Comparison of ENCODE assay signal across 17 cellular contexts in the genomic region with DNA sequence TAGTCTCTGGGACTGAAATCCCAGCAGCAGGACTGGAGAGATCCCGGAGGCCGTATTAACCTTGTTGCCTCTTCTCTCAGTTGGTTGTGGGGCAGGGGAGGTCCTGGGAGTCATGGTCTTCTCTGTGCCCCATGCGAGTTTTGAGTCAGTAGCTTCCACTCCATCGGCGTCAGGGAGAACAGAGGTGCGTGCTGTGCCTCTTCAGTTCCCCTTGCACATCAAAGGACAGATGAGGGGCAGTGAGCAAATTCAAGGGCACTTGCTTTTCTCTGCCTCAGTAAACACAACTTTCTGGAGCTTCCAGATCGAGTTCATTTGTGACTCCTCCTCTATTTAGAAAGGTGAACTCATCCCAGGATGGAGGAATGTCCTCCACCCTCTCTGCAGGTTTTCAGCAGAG. TPM values are rescaled to one million over a fixed set of nuclear protein-coding genes. Genes with fewer than 3 reads are reported as not detected.
DNase-seq lines count a peak whose midpoint lies in the region; ATAC-seq and TF ChIP-seq lines count a peak whose summit lies in the region.
"Had no signal": no experiment of that assay in that cellular context is flagged by ENCODE, and none has a peak within 500 bp of the region (broad histone marks: within the 10 kb centered on the region; RNA-seq: fewer than 3 reads in every experiment).

No MANE protein-coding gene starts in this region.

- H3K27me3 Mint-ChIP-seq in osteocyte (ENCODE audit: unreplicated experiment) = no peaks in the 10 kb centered on the region

- intact Hi-C loops in esophagus muscularis mucosa (cut with DNase I) (no loop called here), thyroid gland (cut with DNase I) (no loop called here)

- no peak overlapping the region for H3K4me3 ChIP-seq in esophagus muscularis mucosa
- no peak overlapping the region for H3K4me3 ChIP-seq in thyroid gland (replicated peaks in 1 of 3)
- H3K4me3 ChIP-seq: BLaER1, GM23338 had no signal

- no peaks in the 10 kb centered on the region for H3K9me3 Mint-ChIP-seq in osteocyte (ENCODE audit: unreplicated experiment)
- H3K9me3 Mint-ChIP-seq: GM23338 had no signal

- no peak for TF ChIP-seq EP300 in esophagus muscularis mucosa (IDR thresholded peaks at IDR 0.05)

- H3K4me1 ChIP-seq in esophagus muscularis mucosa (peaks cover 41 to 99% (median 95%) of the 10 kb centered on the region in 4 donors), thyroid gland (peaks cover 14 to 48% of the 10 kb centered on the region in 2 donors)

- no peak for ATAC-seq in HG02798 (IDR thresholded peaks at IDR 0.05; ENCODE audit: poor library complexity, unreplicated experiment)
- ATAC-seq: GM23338 had no signal

- H3K9me3 ChIP-seq in esophagus muscularis mucosa = no peaks in the 10 kb centered on the region
- H3K9me3 ChIP-seq in thyroid gland = no peaks in the 10 kb centered on the region
- H3K9me3 ChIP-seq: BLaER1 had no signal

- WGBS in esophagus muscularis mucosa = 79% methylated on average over 2 of the region's 7 CpGs
- WGBS in thyroid gland, 2 donors = 36 to 45% methylated on average over 7 of the region's 7 CpGs

- H3K36me3 ChIP-seq in esophagus muscularis mucosa (peaks cover 5 to 67% (median 30%) of the 10 kb centered on the region in 4 donors), thyroid gland (no peaks in the 10 kb centered on the region)
- H3K36me3 ChIP-seq: BLaER1 had no signal

- peaks cover 15% of the 10 kb centered on the region for H3K36me3 Mint-ChIP-seq in osteocyte (ENCODE audit: unreplicated experiment)

- H3K27ac Mint-ChIP-seq in osteocyte (ENCODE audit: unreplicated experiment) = peak overlapping the region; percentile 89
- H3K27ac Mint-ChIP-seq: GM23338 had no signal

- TF ChIP-seq CTCF in esophagus muscularis mucosa (IDR thresholded peaks at IDR 0.05) (no peak), osteocyte (IDR thresholded peaks at IDR 0.05) (no peak), thyroid gland (IDR thresholded peaks at IDR 0.05) (no peak)

- H3K4me1 Mint-ChIP-seq in osteocyte (ENCODE audit: unreplicated experiment) = peaks cover 44% of the 10 kb centered on the region
- H3K4me1 Mint-ChIP-seq: GM23338 had no signal

- TF ChIP-seq POLR2A in esophagus muscularis mucosa (IDR thresholded peaks at IDR 0.05; ENCODE audit: low read depth) (no peak), thyroid gland (IDR thresholded peaks at IDR 0.05) (no peak)

- H3K27ac ChIP-seq in esophagus muscularis mucosa (replicated peaks in 1 of 4) = peak overlapping the region; percentile 83 to 86 (median 84)
- H3K27ac ChIP-seq in thyroid gland = peak overlapping the region; percentile 44 to 63 (median 61)
- H3K27ac ChIP-seq: 22Rv1, BLaER1, HL-60 had no signal

- DNase-seq in NCI-H510A treated with DMSO at 0.1 percent for 48 hours (lab: John Stamatoyannopoulos, UW) (peak; percentile 12), NCI-H510A (lab: John Stamatoyannopoulos, UW) (no peak), esophagus muscularis mucosa (ENCODE audit: extremely low spot score) (no peak), osteocyte (ENCODE audit: extremely low spot score, unreplicated experiment) (no peak), thyroid gland (peak; percentile 74 to 82), epidermal melanocyte (ENCODE audit: insufficient read length, low spot score) (no peak)
- no peak for DNase-seq in effector CD4-positive, alpha-beta T cell
- DNase-seq: GF-D8, KBM-7, NCI-H1048, NCI-H2107, NCI-H226 had no signal

- H3K27me3 ChIP-seq in esophagus muscularis mucosa = no peaks in the 10 kb centered on the region
- H3K27me3 ChIP-seq in thyroid gland = no peaks in the 10 kb centered on the region
- H3K27me3 ChIP-seq: BLaER1 had no signal

- H3K4me3 Mint-ChIP-seq in osteocyte (ENCODE audit: unreplicated experiment) = no peak overlapping the region
- H3K4me3 Mint-ChIP-seq: GM23338 had no signal

RNA-seq across cellular contexts. Expression of a gene that starts 48.6 kb away (rescaled TPM):
- total RNA-seq in esophagus muscularis mucosa (10 to 100 TPM; 19.1 to 37.3 (median 28.0) TPM), osteocyte (14.9 and 15.1 TPM in 2 replicates), thyroid gland (10 to 100 TPM; 23.4 to 39.8 (median 33.1) TPM)

Comparison
In these comparisons a context has a peak if more than half of its experiments do, and no peak if none do; other contexts are left out.
1. DNase-seq: peak in NCI-H510A treated with DMSO at 0.1 percent for 48 hours (single experiment) and thyroid gland (2 of 2); none in NCI-H510A (single experiment), esophagus muscularis mucosa (single experiment), osteocyte (single experiment), epidermal melanocyte (single experiment) and effector CD4-positive, alpha-beta T cell (single experiment).